ENCODE assay signal across 24 cellular contexts in genomic region chr14:99346470-99347080, GRCh38.
"Had no signal": no experiment of that assay in that cellular context is flagged by ENCODE, and none has a peak within 500 bp of the region (broad histone marks: within the 10 kb centered on the region; RNA-seq: fewer than 3 reads in every experiment).

No MANE protein-coding gene starts in this region.

- H3K9ac ChIP-seq: neural progenitor cell had no signal

- DNase-seq: activated CD4-positive, alpha-beta T cell treated with anti-CD3 and anti-CD28 coated beads for 48 hours; activated CD4-positive, alpha-beta T cell treated with anti-CD3 and anti-CD28 coated beads, Interleukin-2, amount 50 U/mL, for 48 hours; activated CD8-positive, alpha-beta memory T cell treated with anti-CD3 and anti-CD28 coated beads for 24 hours; activated effector memory CD4-positive, alpha-beta T cell treated with Interleukin-2 at 50 U/mL for 16 hours; activated naive CD4-positive, alpha-beta T cell treated with Interleukin-2 at 50 U/mL for 16 hours; anterior cingulate cortex; effector memory CD8-positive, alpha-beta T cell; erythroblast; gastrocnemius medialis; glutamatergic neuron; midbrain; naive thymus-derived CD4-positive, alpha-beta T cell; stimulated activated naive CD4-positive, alpha-beta T cell; T-helper 17 cell; T1000; WERI-Rb-1 had no signal

- H3K36me3 ChIP-seq: gastrocnemius medialis, neural progenitor cell, prostate gland, tibial nerve, WERI-Rb-1 had no signal

- H3K4me3 ChIP-seq: coronary artery, dorsolateral prefrontal cortex, gastrocnemius medialis, neural progenitor cell, prostate gland, tibial nerve had no signal

- H3K27ac ChIP-seq: coronary artery, dorsolateral prefrontal cortex, gastrocnemius medialis, neural progenitor cell, prostate gland, tibial nerve, WERI-Rb-1 had no signal

- H3K27me3 ChIP-seq: gastrocnemius medialis, neural progenitor cell, tibial nerve had no signal

- H3K4me1 ChIP-seq: gastrocnemius medialis, neural progenitor cell, prostate gland had no signal

- ATAC-seq: activated CD4-positive, CD25-positive, alpha-beta regulatory T cell treated with anti-CD3 and anti-CD28 coated beads, Interleukin-2, amount 50 U/mL, for 24 hours; effector memory CD8-positive, alpha-beta T cell; gastrocnemius medialis; naive thymus-derived CD4-positive, alpha-beta T cell; T-helper 17 cell had no signal

- H3K9me3 ChIP-seq: gastrocnemius medialis, prostate gland, tibial nerve had no signal

- FAIRE-seq: keratinocyte, urothelium cell line had no signal
